In genomic region chr19:41264581-41265375, GRCh38 we compare ENCODE assay signal across 8 cellular contexts. TPM values are rescaled to one million over a fixed set of nuclear protein-coding genes. Genes with fewer than 3 reads are reported as not detected.
DNase-seq lines count a peak whose midpoint lies in the region; ATAC-seq, FAIRE-seq and TF ChIP-seq lines count a peak whose summit lies in the region.

No MANE protein-coding gene starts in this region.

- peak overlapping the region; percentile 91 for H3K4me3 Mint-ChIP-seq in activated naive CD4-positive, alpha-beta T cell treated with anti-CD3 and anti-CD28 coated beads for 36 hours
- H3K4me3 Mint-ChIP-seq in progenitor cell of endocrine pancreas (ENCODE audit: low read depth), result peak overlapping the region; percentile 94

- CTCF ChIA-PET in activated naive CD4-positive, alpha-beta T cell treated with anti-CD3 and anti-CD28 coated beads for 36 hours (lab: Charles Lee), result interaction anchor here (1.3 to 10.0 kb wide), 3 partner anchors 43 to 138 kb away, joined by 6 to 118 read pairs (median 32); no protein-coding TSS in a partner anchor

- FAIRE-seq in H54 (lab: Jason Lieb, UNC), result no peak

- TF ChIP-seq CTCF in progenitor cell of endocrine pancreas (IDR thresholded peaks at IDR 0.05; ENCODE audit: unreplicated experiment) (no peak), vagina (IDR thresholded peaks at IDR 0.05) (no peak)

- DNase-seq in H54 (ENCODE audit: insufficient read length, low spot score) (peak; percentile 38), Right ventricle myocardium superior (peak; percentile 61), progenitor cell of endocrine pancreas (ENCODE audit: low spot score, unreplicated experiment) (peak; percentile 27), vagina (ENCODE audit: extremely low spot score in 2 of 2) (no peak)
- DNase-seq in activated naive CD4-positive, alpha-beta T cell treated with anti-CD3 and anti-CD28 coated beads for 36 hours, result peak; percentile 78

- peak overlapping the region; percentile 100 for H3K9ac ChIP-seq in BLaER1

- peak overlapping the region; percentile 92 for H3K4me2 ChIP-seq in BLaER1

- H3K27me3 Mint-ChIP-seq in activated naive CD4-positive, alpha-beta T cell treated with anti-CD3 and anti-CD28 coated beads for 36 hours (ENCODE audit: low read depth), result no peaks in the 10 kb centered on the region
- no peaks in the 10 kb centered on the region for H3K27me3 Mint-ChIP-seq in progenitor cell of endocrine pancreas

- peaks cover 44% of the 10 kb centered on the region for H4K20me1 ChIP-seq in BLaER1

- H3K36me3 ChIP-seq in BLaER1 (peaks cover 33% of the 10 kb centered on the region), vagina (peaks cover 0 to 25% of the 10 kb centered on the region in 2 donors)

- H3K36me3 Mint-ChIP-seq in activated naive CD4-positive, alpha-beta T cell treated with anti-CD3 and anti-CD28 coated beads for 36 hours (ENCODE audit: low read depth), result peaks cover 39% of the 10 kb centered on the region
- H3K36me3 Mint-ChIP-seq in progenitor cell of endocrine pancreas (ENCODE audit: insufficient read depth), result peaks cover 5% of the 10 kb centered on the region

- H3K9me3 ChIP-seq in BLaER1, result no peaks in the 10 kb centered on the region
- no peaks in the 10 kb centered on the region for H3K9me3 ChIP-seq in vagina

- H3K27ac Mint-ChIP-seq in activated naive CD4-positive, alpha-beta T cell treated with anti-CD3 and anti-CD28 coated beads for 36 hours, result peak overlapping the region; percentile 99
- peak overlapping the region; percentile 100 for H3K27ac Mint-ChIP-seq in progenitor cell of endocrine pancreas

- H3K4me1 ChIP-seq in BLaER1 (peaks cover 34% of the 10 kb centered on the region), vagina (peaks cover 28% of the 10 kb centered on the region)

- peaks cover 28% of the 10 kb centered on the region for H3K4me1 Mint-ChIP-seq in activated naive CD4-positive, alpha-beta T cell treated with anti-CD3 and anti-CD28 coated beads for 36 hours (ENCODE audit: low read depth)
- H3K4me1 Mint-ChIP-seq in progenitor cell of endocrine pancreas (ENCODE audit: low read depth), result peaks cover 25% of the 10 kb centered on the region

- intact Hi-C loops in activated naive CD4-positive, alpha-beta T cell treated with anti-CD3 and anti-CD28 coated beads for 36 hours (cut with micrococcal nuclease), result loop anchor here (5.0 kb wide), 1 partner anchor 268 kb away; no protein-coding TSS in a partner anchor
- intact Hi-C loops in Right ventricle myocardium superior (cut with DNase I), result loop anchor here (5.0 kb wide), 1 partner anchor 33 kb away; no protein-coding TSS in a partner anchor
- intact Hi-C loops in vagina (cut with DNase I), result loop anchor here (5.0 kb wide), 2 partner anchors 43 to 47 kb away; partner anchors contain the start of gene AXL

- ATAC-seq in Right ventricle myocardium superior (ENCODE audit: poor library complexity) (peak; percentile 3), GM19467 (IDR thresholded peaks at IDR 0.05; ENCODE audit: unreplicated experiment) (no peak)

- TF ChIP-seq POLR2A in H54 (IDR thresholded peaks at IDR 0.05; ENCODE audit: low read depth, low read length) (peak; percentile 27; the same call in 1 of the 2 replicates), vagina (IDR thresholded peaks at IDR 0.05) (no peak)

- peak overlapping the region; percentile 83 for H3K4me3 ChIP-seq in BLaER1
- H3K4me3 ChIP-seq in vagina, result peak overlapping the region; percentile 80 to 88

- peak overlapping the region; percentile 100 for H3K27ac ChIP-seq in BLaER1
- H3K27ac ChIP-seq in vagina, result peak overlapping the region; percentile 96

- no peaks in the 10 kb centered on the region for H3K9me3 Mint-ChIP-seq in activated naive CD4-positive, alpha-beta T cell treated with anti-CD3 and anti-CD28 coated beads for 36 hours
- no peaks in the 10 kb centered on the region for H3K9me3 Mint-ChIP-seq in progenitor cell of endocrine pancreas (ENCODE audit: low read depth)

- H3K27me3 ChIP-seq in BLaER1 (no peaks in the 10 kb centered on the region), vagina (no peaks in the 10 kb centered on the region)

TF ChIP-seq in PFSK-1, 5 proteins besides CTCF, POLR2A, EP300 and RAD21:
- no peak for TF ChIP-seq FOXP2 (optimal IDR thresholded peaks at IDR 0.05; ENCODE audit: borderline replicate concordance, extremely low read depth, extremely low read length, insufficient read depth)
- no peak for TF ChIP-seq POLR2AphosphoS5 (IDR thresholded peaks at IDR 0.05; ENCODE audit: low read depth, low read length)
- 0 out of 2 replicates have a peak, but pooled peaks have one; percentile 35 for TF ChIP-seq SIN3A (IDR thresholded peaks at IDR 0.05; ENCODE audit: borderline replicate concordance, insufficient read depth, low read length)
- TF ChIP-seq REST (IDR thresholded peaks at IDR 0.05; ENCODE audit: insufficient read depth in 1 of 2, low read depth in 2 of 2, low read length in 2 of 2), result no peak
- TF ChIP-seq TAF1 (IDR thresholded peaks at IDR 0.05; ENCODE audit: borderline replicate concordance, insufficient read depth, low read length), result 0 out of 2 replicates have a peak, but pooled peaks have one; percentile 57

RNA-seq across cellular contexts. Expression of gene HNRNPUL1, which starts 0.6 kb away (rescaled TPM):
- 160 TPM for polyA plus RNA-seq in PFSK-1 (2012; ENCODE audit: insufficient read length, low read depth)
- total RNA-seq in activated naive CD4-positive, alpha-beta T cell treated with anti-CD3 and anti-CD28 coated beads for 36 hours, result 100 to 1,000 TPM; 298 to 301 TPM
- 114 TPM for total RNA-seq in Right ventricle myocardium superior
- total RNA-seq in progenitor cell of endocrine pancreas, result 256 and 259 TPM in 2 replicates
- total RNA-seq in vagina, result 116 TPM

RNA-seq across cellular contexts. Expression of gene CCDC97, which starts 45.2 kb away (rescaled TPM):
- 33.6 TPM for polyA plus RNA-seq in PFSK-1 (2012; ENCODE audit: insufficient read length, low read depth)
- 10 to 100 TPM; 14.9 to 15.8 TPM for total RNA-seq in activated naive CD4-positive, alpha-beta T cell treated with anti-CD3 and anti-CD28 coated beads for 36 hours
- total RNA-seq in Right ventricle myocardium superior (14.3 TPM), progenitor cell of endocrine pancreas (44.9 and 46.5 TPM in 2 replicates), vagina (16.9 TPM)

RNA-seq across cellular contexts. Expression of gene AXL, which starts 45.8 kb away (rescaled TPM):
- 56.9 TPM for polyA plus RNA-seq in PFSK-1 (2012; ENCODE audit: insufficient read length, low read depth)
- under 1 TPM in 1 of 2 experiments, not detected in 1; 0.10 TPM for total RNA-seq in activated naive CD4-positive, alpha-beta T cell treated with anti-CD3 and anti-CD28 coated beads for 36 hours
- 18.0 TPM for total RNA-seq in Right ventricle myocardium superior
- 14.8 and 15.7 TPM in 2 replicates for total RNA-seq in progenitor cell of endocrine pancreas
- 53.5 TPM for total RNA-seq in vagina

Comparison
In these comparisons a context has a peak if more than half of its experiments do, and no peak if none do; other contexts are left out.
1. DNase-seq: peak in H54 (single experiment), activated naive CD4-positive, alpha-beta T cell treated with anti-CD3 and anti-CD28 coated beads for 36 hours (single experiment), Right ventricle myocardium superior (single experiment) and progenitor cell of endocrine pancreas (single experiment); none in vagina (0 of 2).
2. RNA of gene AXL, which starts 45.8 kb away (total RNA-seq): 53.5 TPM in vagina (single experiment), 18.0 TPM in Right ventricle myocardium superior (single experiment) and 14.8 to 15.7 TPM in progenitor cell of endocrine pancreas; 0.10 TPM in activated naive CD4-positive, alpha-beta T cell treated with anti-CD3 and anti-CD28 coated beads for 36 hours; every median in the first group is over 10 times any median in the second.